Comparison of ENCODE assay signal across 11 cellular contexts in the genomic region with DNA sequence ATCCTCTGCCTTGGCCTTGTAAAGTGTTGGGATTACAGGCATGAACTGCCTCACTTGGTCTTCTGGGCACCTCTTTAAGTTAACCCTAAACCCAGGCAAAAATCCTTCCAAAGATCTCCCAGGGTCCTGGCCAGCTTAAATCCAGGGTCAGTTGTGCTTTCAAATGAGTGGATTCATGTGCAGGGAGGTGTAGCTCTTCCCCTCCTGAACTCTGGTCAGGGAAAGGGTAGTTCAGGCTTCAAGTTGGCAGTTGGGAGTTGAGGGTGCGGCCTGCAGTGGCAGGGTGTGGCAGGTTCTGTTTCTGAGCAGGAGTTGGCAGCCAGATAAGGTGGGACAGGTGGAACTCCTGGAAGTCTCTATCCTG. TPM values are rescaled to one million over a fixed set of nuclear protein-coding genes. Genes with fewer than 3 reads are reported as not detected.
DNase-seq lines count a peak whose midpoint lies in the region; TF ChIP-seq lines count a peak whose summit lies in the region.
"Had no signal": no experiment of that assay in that cellular context is flagged by ENCODE, and none has a peak within 500 bp of the region (broad histone marks: within the 10 kb centered on the region; RNA-seq: fewer than 3 reads in every experiment).

No MANE protein-coding gene starts in this region.

- H3K27ac ChIP-seq in OCI-LY7 (ENCODE audit: low read depth, low read length, poor library complexity, severe bottlenecking) (no peak overlapping the region), epithelial cell of prostate (peak overlapping the region; percentile 82)
- H3K27ac ChIP-seq: parathyroid adenoma had no signal

- peak overlapping the region; percentile 13 for H3K4me3 Mint-ChIP-seq in T-helper 1 cell treated with Interleukin-12 subunit alpha and Interleukin-12 subunit beta and Interleukin-4 antibody, amounts not matched to agents 30 μg/mL and 1 μg/mL, for 36 hours

- H3K36me3 ChIP-seq in OCI-LY7 (ENCODE audit: insufficient read depth, low read length) (peaks cover 85% of the 10 kb centered on the region), skeletal muscle satellite cell (ENCODE audit: insufficient read depth, low read length) (peaks cover 75% of the 10 kb centered on the region)

- DNase-seq in T-helper 1 cell (no peak), OCI-LY7 (ENCODE audit: low spot score) (no peak), epithelial cell of prostate (ENCODE audit: low read depth, low spot score) (no peak), Kasumi-1 (lab: John Stamatoyannopoulos, UW) (no peak), NCI-H1694 treated with DMSO at 0.1 percent for 48 hours (lab: John Stamatoyannopoulos, UW) (no peak)
- DNase-seq in stimulated activated CD4-positive, alpha-beta T cell treated with anti-CD3 and anti-CD28 coated beads, Interleukin-4, amount 100 ng/mL, for 1 hour = no peak
- DNase-seq: NCI-H1436 treated with DMSO at 0.1 percent for 48 hours had no signal

- H2AFZ ChIP-seq in OCI-LY7 (ENCODE audit: low read length) = no peak overlapping the region
- H2AFZ ChIP-seq: parathyroid adenoma had no signal

- no peaks in the 10 kb centered on the region for H3K9me2 ChIP-seq in OCI-LY7 (ENCODE audit: insufficient read depth, low read length)

- H3K9me3 ChIP-seq in OCI-LY7 (ENCODE audit: low read length) (no peaks in the 10 kb centered on the region), skeletal muscle satellite cell (replicated peaks; ENCODE audit: low read length) (no peaks in the 10 kb centered on the region)

- H3K27me3 Mint-ChIP-seq in T-helper 1 cell treated with Interleukin-12 subunit alpha and Interleukin-12 subunit beta and Interleukin-4 antibody, amounts not matched to agents 30 μg/mL and 1 μg/mL, for 36 hours (ENCODE audit: low read depth) = no peaks in the 10 kb centered on the region

- TSS peak; percentile 0 for BruUV-seq in OCI-LY7 (replicated peaks; lab: Mats Ljungman, UMichigan)

- CTCF ChIA-PET in OCI-LY7 (lab: Charles Lee; ENCODE audit: unreplicated experiment) = no interaction called here

- no peaks in the 10 kb centered on the region for H3K27me3 ChIP-seq in skeletal muscle satellite cell (ENCODE audit: control insufficient read depth, insufficient read depth, low read length)

- H3K36me3 Mint-ChIP-seq in T-helper 1 cell treated with Interleukin-12 subunit alpha and Interleukin-12 subunit beta and Interleukin-4 antibody, amounts not matched to agents 30 μg/mL and 1 μg/mL, for 36 hours (ENCODE audit: low read depth) = peaks cover 61% of the 10 kb centered on the region

- POLR2A ChIA-PET in OCI-LY7 (lab: Charles Lee) = interaction anchor here (0.9 to 1.5 kb wide), 2 partner anchors 23 to 24 kb away, joined by 3 to 4 read pairs; no protein-coding TSS in a partner anchor

- peaks cover 19% of the 10 kb centered on the region for H3K4me1 Mint-ChIP-seq in T-helper 1 cell treated with Interleukin-12 subunit alpha and Interleukin-12 subunit beta and Interleukin-4 antibody, amounts not matched to agents 30 μg/mL and 1 μg/mL, for 36 hours (ENCODE audit: low read depth)

- peaks cover 55% of the 10 kb centered on the region for H4K20me1 ChIP-seq in OCI-LY7 (ENCODE audit: insufficient read depth, low read length)

- H3K4me2 ChIP-seq in OCI-LY7 (ENCODE audit: low read length) (peak overlapping the region; percentile 99), skeletal muscle satellite cell (ENCODE audit: low read length) (peak overlapping the region; percentile 86)

- peaks cover 59% of the 10 kb centered on the region for H3K79me2 ChIP-seq in OCI-LY7 (ENCODE audit: insufficient read depth, low read depth, low read length)

- H3K4me1 ChIP-seq in OCI-LY7 (ENCODE audit: insufficient read depth, low read length, poor library complexity, severe bottlenecking) (peaks cover 20% of the 10 kb centered on the region), skeletal muscle satellite cell (ENCODE audit: control insufficient read depth, insufficient read depth, low read length) (peaks cover 19% of the 10 kb centered on the region)

- no peak for TF ChIP-seq CTCF in OCI-LY7 (conservative IDR thresholded peaks at IDR 0.05; ENCODE audit: low read length)

- intact Hi-C loops in OCI-LY7 (cut with micrococcal nuclease; ENCODE audit: unreplicated experiment) = no loop called here

- no peak overlapping the region for H3K4me3 ChIP-seq in OCI-LY7 (ENCODE audit: low read depth, low read length, poor library complexity, severe bottlenecking)
- no peak overlapping the region for H3K4me3 ChIP-seq in skeletal muscle satellite cell (ENCODE audit: low read length)

- H3K9ac ChIP-seq in skeletal muscle satellite cell (ENCODE audit: low read depth, low read length) = no peak overlapping the region
- H3K9ac ChIP-seq: parathyroid adenoma had no signal

- H3K9me3 Mint-ChIP-seq in T-helper 1 cell treated with Interleukin-12 subunit alpha and Interleukin-12 subunit beta and Interleukin-4 antibody, amounts not matched to agents 30 μg/mL and 1 μg/mL, for 36 hours = no peaks in the 10 kb centered on the region

- H3K27ac Mint-ChIP-seq in T-helper 1 cell treated with Interleukin-12 subunit alpha and Interleukin-12 subunit beta and Interleukin-4 antibody, amounts not matched to agents 30 μg/mL and 1 μg/mL, for 36 hours = peak overlapping the region; percentile 57

RNA-seq across cellular contexts. Expression of gene HNRNPAB, which starts 3.6 kb away (rescaled TPM):
- total RNA-seq in OCI-LY7 (2014; rRNA removed; shearing (Covaris generic)) = 146 and 184 TPM in 2 replicates
- total RNA-seq in OCI-LY7 (2022) = 326 and 350 TPM in 2 replicates
- 60.1 and 108 TPM in 2 replicates for total RNA-seq in skeletal muscle satellite cell (2012; rRNA removed)

RNA-seq across cellular contexts. Expression of gene GMCL2, which starts 20.7 kb away (rescaled TPM):
- not detected in 2 replicates for total RNA-seq in OCI-LY7 (2014; rRNA removed; shearing (Covaris generic))
- total RNA-seq in OCI-LY7 (2022) = not detected in 2 replicates
- not detected in 2 replicates for total RNA-seq in skeletal muscle satellite cell (2012; rRNA removed)
- total RNA-seq: RPMI7951 had no signal

RNA-seq across cellular contexts. Expression of gene PHYKPL, which starts 24.7 kb away (rescaled TPM):
- 69.7 and 86.3 TPM in 2 replicates for total RNA-seq in OCI-LY7 (2014; rRNA removed; shearing (Covaris generic))
- total RNA-seq in OCI-LY7 (2022) = 139 and 146 TPM in 2 replicates
- 19.7 and 35.0 TPM in 2 replicates for total RNA-seq in skeletal muscle satellite cell (2012; rRNA removed)

RNA-seq across cellular contexts. Expression of gene NHP2, which starts 54.2 kb away (rescaled TPM):
- 309 and 344 TPM in 2 replicates for total RNA-seq in OCI-LY7 (2014; rRNA removed; shearing (Covaris generic))
- 183 and 216 TPM in 2 replicates for total RNA-seq in OCI-LY7 (2022)
- 170 and 204 TPM in 2 replicates for total RNA-seq in skeletal muscle satellite cell (2012; rRNA removed)
